ENCODE assay signal across 30 cellular contexts in genomic region chr9:14279671-14280070, GRCh38.
"Had no signal": no experiment of that assay in that cellular context is flagged by ENCODE, and none has a peak within 500 bp of the region (broad histone marks: within the 10 kb centered on the region; RNA-seq: fewer than 3 reads in every experiment).

No MANE protein-coding gene starts in this region.

- H3K4me1 Mint-ChIP-seq: activated CD4-positive, alpha-beta T cell treated with anti-CD3 and anti-CD28 coated beads, Interleukin-2, amount 10 ng/mL, durations not matched to agents 24 days and 14 days; activated naive CD4-positive, alpha-beta T cell treated with anti-CD3 and anti-CD28 coated beads, Interleukin-2, amount 10 ng/mL, durations not matched to agents 7 days and 5 days; activated naive CD8-positive, alpha-beta T cell treated with anti-CD3 and anti-CD28 coated beads, Interleukin-2, amount 10 ng/mL, durations not matched to agents 7 days and 5 days; naive thymus-derived CD4-positive, alpha-beta T cell; stimulated activated memory B cell treated with anti-CD40 and anti-IgM and Interleukin-4, amounts not matched to agents 10 μg/mL and 1 μg/mL and 100 μg/mL, for 72 hours had no signal

- H3K9me3 ChIP-seq: ascending aorta, gastroesophageal sphincter, psoas muscle, sigmoid colon, suprapubic skin, tibial artery had no signal

- DNase-seq: activated CD4-positive, alpha-beta memory T cell treated with anti-CD3 and anti-CD28 coated beads for 36 hours; activated CD4-positive, alpha-beta T cell treated with anti-CD3 and anti-CD28 coated beads, Interleukin-2, amount 10 ng/mL, durations not matched to agents 24 days and 14 days; activated CD4-positive, CD25-positive, alpha-beta regulatory T cell treated with anti-CD3 and anti-CD28 coated beads, Interleukin-2, amount 50 U/mL, for 72 hours; activated CD8-positive, alpha-beta memory T cell treated with anti-CD3 and anti-CD28 coated beads, Interleukin-2, amount 50 U/mL, for 4 hours; activated gamma-delta T cell; activated naive CD4-positive, alpha-beta T cell treated with anti-CD3 and anti-CD28 coated beads, Interleukin-2, amount 10 ng/mL, durations not matched to agents 7 days and 5 days; activated naive CD8-positive, alpha-beta T cell treated with anti-CD3 and anti-CD28 coated beads, Interleukin-2, amount 10 ng/mL, durations not matched to agents 7 days and 5 days; activated T-cell treated with anti-CD3 and anti-CD28 coated beads, Interleukin-2, amount 50 U/mL, for 1 hour; caudate nucleus; kidney; left colon; midbrain; naive thymus-derived CD4-positive, alpha-beta T cell; psoas muscle; sigmoid colon; stimulated activated CD4-positive, alpha-beta T cell treated with anti-CD3 and anti-CD28 coated beads, Interleukin-1b, Interleukin-23, amount 100 ng/mL, for 48 hours; stimulated activated CD4-positive, alpha-beta T cell treated with anti-CD3 and anti-CD28 coated beads, Interleukin-4, amount 100 ng/mL, for 4 hours; stimulated activated CD8-positive, alpha-beta memory T cell treated with anti-CD3 and anti-CD28 coated beads, Interleukin-4, amount 100 ng/mL, for 48 hours; T-helper 9 cell; tibial artery had no signal

- H3K4me1 ChIP-seq: parathyroid adenoma had no signal

- H3K27ac Mint-ChIP-seq: activated CD4-positive, alpha-beta memory T cell treated with anti-CD3 and anti-CD28 coated beads for 36 hours; activated CD4-positive, alpha-beta T cell treated with anti-CD3 and anti-CD28 coated beads, Interleukin-2, amount 10 ng/mL, durations not matched to agents 24 days and 14 days; activated naive CD4-positive, alpha-beta T cell treated with anti-CD3 and anti-CD28 coated beads, Interleukin-2, amount 10 ng/mL, durations not matched to agents 7 days and 5 days; activated naive CD8-positive, alpha-beta T cell treated with anti-CD3 and anti-CD28 coated beads, Interleukin-2, amount 10 ng/mL, durations not matched to agents 7 days and 5 days; activated T-helper 1 cell treated with anti-CD3 and anti-CD28 coated beads, Interleukin-12 subunit alpha, Interleukin-12 subunit beta, Interleukin-2, Interleukin-4 antibody, amounts not matched to agents 30 ng/mL and 10 ng/mL and 1 ng/mL, durations not matched to agents 14 hours and 24 hours and 36 hours; naive thymus-derived CD4-positive, alpha-beta T cell; stimulated activated memory B cell treated with anti-CD40 and anti-IgM and Interleukin-4, amounts not matched to agents 10 μg/mL and 1 μg/mL and 100 μg/mL, for 72 hours; T-helper 1 cell treated with Interleukin-12 subunit alpha and Interleukin-12 subunit beta and Interleukin-4 antibody, amounts not matched to agents 30 μg/mL and 1 μg/mL, for 36 hours had no signal

- H3K4me3 Mint-ChIP-seq: activated CD4-positive, alpha-beta memory T cell treated with anti-CD3 and anti-CD28 coated beads for 36 hours; activated CD4-positive, alpha-beta T cell treated with anti-CD3 and anti-CD28 coated beads, Interleukin-2, amount 10 ng/mL, durations not matched to agents 24 days and 14 days; activated naive CD4-positive, alpha-beta T cell treated with anti-CD3 and anti-CD28 coated beads, Interleukin-2, amount 10 ng/mL, durations not matched to agents 7 days and 5 days; activated naive CD8-positive, alpha-beta T cell treated with anti-CD3 and anti-CD28 coated beads, Interleukin-2, amount 10 ng/mL, durations not matched to agents 7 days and 5 days; activated T-helper 1 cell treated with anti-CD3 and anti-CD28 coated beads, Interleukin-12 subunit alpha, Interleukin-12 subunit beta, Interleukin-2, Interleukin-4 antibody, amounts not matched to agents 30 ng/mL and 10 ng/mL and 1 ng/mL, durations not matched to agents 14 hours and 24 hours and 36 hours; naive thymus-derived CD4-positive, alpha-beta T cell; stimulated activated memory B cell treated with anti-CD40 and anti-IgM and Interleukin-4, amounts not matched to agents 10 μg/mL and 1 μg/mL and 100 μg/mL, for 72 hours; T-helper 1 cell treated with Interleukin-12 subunit alpha and Interleukin-12 subunit beta and Interleukin-4 antibody, amounts not matched to agents 30 μg/mL and 1 μg/mL, for 36 hours had no signal

- ATAC-seq: gastroesophageal sphincter; left colon; naive thymus-derived CD4-positive, alpha-beta T cell; psoas muscle; stimulated activated memory B cell treated with anti-CD40 and anti-IgM and Interleukin-4, amounts not matched to agents 10 μg/mL and 1 μg/mL and 100 μg/mL, for 72 hours had no signal

- H3K27ac ChIP-seq: ascending aorta, gastroesophageal sphincter, hepatocyte, parathyroid adenoma, psoas muscle, suprapubic skin, tibial artery, WERI-Rb-1 had no signal

- H3K27me3 ChIP-seq: ascending aorta, gastroesophageal sphincter, hepatocyte, sigmoid colon, suprapubic skin, tibial artery had no signal

- H3K27me3 Mint-ChIP-seq: activated naive CD4-positive, alpha-beta T cell treated with anti-CD3 and anti-CD28 coated beads, Interleukin-2, amount 10 ng/mL, durations not matched to agents 7 days and 5 days had no signal

- H3K36me3 ChIP-seq: ascending aorta, gastroesophageal sphincter, sigmoid colon, suprapubic skin, tibial artery, WERI-Rb-1 had no signal

- H3K4me3 ChIP-seq: ascending aorta, gastroesophageal sphincter, hepatocyte, psoas muscle, sigmoid colon, smooth muscle cell, suprapubic skin, tibial artery had no signal

- H3K9me3 Mint-ChIP-seq: activated CD4-positive, alpha-beta memory T cell treated with anti-CD3 and anti-CD28 coated beads for 36 hours; activated CD4-positive, alpha-beta T cell treated with anti-CD3 and anti-CD28 coated beads, Interleukin-2, amount 10 ng/mL, durations not matched to agents 24 days and 14 days; activated naive CD4-positive, alpha-beta T cell treated with anti-CD3 and anti-CD28 coated beads, Interleukin-2, amount 10 ng/mL, durations not matched to agents 7 days and 5 days; activated naive CD8-positive, alpha-beta T cell treated with anti-CD3 and anti-CD28 coated beads, Interleukin-2, amount 10 ng/mL, durations not matched to agents 7 days and 5 days; activated T-helper 1 cell treated with anti-CD3 and anti-CD28 coated beads, Interleukin-12 subunit alpha, Interleukin-12 subunit beta, Interleukin-2, Interleukin-4 antibody, amounts not matched to agents 30 ng/mL and 10 ng/mL and 1 ng/mL, durations not matched to agents 14 hours and 24 hours and 36 hours; stimulated activated memory B cell treated with anti-CD40 and anti-IgM and Interleukin-4, amounts not matched to agents 10 μg/mL and 1 μg/mL and 100 μg/mL, for 72 hours; T-helper 1 cell treated with Interleukin-12 subunit alpha and Interleukin-12 subunit beta and Interleukin-4 antibody, amounts not matched to agents 30 μg/mL and 1 μg/mL, for 36 hours had no signal
